ENCODE assay signal across 10 cellular contexts in the genomic region with DNA sequence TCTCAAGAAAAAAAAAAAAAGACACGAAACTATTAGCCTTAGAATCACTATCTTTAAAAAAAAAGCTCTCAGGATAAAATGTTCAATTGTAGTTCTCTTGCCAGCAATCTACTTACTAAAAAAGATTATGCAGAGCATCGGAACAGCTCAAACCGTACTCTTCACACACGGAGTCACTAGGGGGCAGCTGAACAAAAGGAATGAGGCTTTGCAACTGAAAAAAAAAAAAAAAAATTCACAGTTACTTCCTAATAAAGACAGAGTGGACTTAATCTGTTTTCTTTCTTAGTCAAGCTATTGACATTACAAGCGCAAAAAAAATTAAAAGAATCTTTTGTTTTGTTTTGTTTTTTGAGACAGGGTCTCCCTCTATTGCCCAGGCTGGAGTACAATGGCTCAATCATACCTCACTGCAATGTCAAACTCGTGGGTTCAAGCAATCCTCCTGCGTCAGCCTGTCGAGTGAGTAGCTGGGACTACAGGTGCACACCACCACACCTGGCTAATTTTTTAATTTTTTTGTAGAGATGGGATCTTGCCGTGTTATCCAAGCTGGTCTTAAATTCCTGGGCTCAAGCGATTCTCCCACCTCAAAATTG. TPM values are rescaled to one million over a fixed set of nuclear protein-coding genes. Genes with fewer than 3 reads are reported as not detected.
DNase-seq lines count a peak whose midpoint lies in the region; ATAC-seq and TF ChIP-seq lines count a peak whose summit lies in the region.
"Had no signal": no experiment of that assay in that cellular context is flagged by ENCODE, and none has a peak within 500 bp of the region (broad histone marks: within the 10 kb centered on the region; RNA-seq: fewer than 3 reads in every experiment).

No MANE protein-coding gene starts in this region.

- in situ Hi-C loops in brain microvascular endothelial cell (cut with HindIII; ENCODE audit: low pct_ligation_motif_present, low sequenced_read_pairs): no loop called here

- H3K27ac ChIP-seq in brain microvascular endothelial cell: no peak overlapping the region
- H3K27ac ChIP-seq: BLaER1 had no signal

- peak; percentile 75 for TF ChIP-seq CTCF in brain microvascular endothelial cell (IDR thresholded peaks at IDR 0.05; ENCODE audit: low read depth, low read length, missing control alignments)

- H3K4me3 ChIP-seq in brain microvascular endothelial cell (ENCODE audit: low read depth, low read length): no peak overlapping the region
- H3K4me3 ChIP-seq: BLaER1 had no signal

- H3K27me3 ChIP-seq in brain microvascular endothelial cell (replicated peaks): no peaks in the 10 kb centered on the region
- H3K27me3 ChIP-seq: BLaER1 had no signal

- peaks cover 17% of the 10 kb centered on the region for H3K36me3 ChIP-seq in brain microvascular endothelial cell (replicated peaks)

- ATAC-seq in HG02610 (IDR thresholded peaks at IDR 0.05; ENCODE audit: unreplicated experiment): no peak

- DNase-seq in NCI-H1417 (lab: John Stamatoyannopoulos, UW): peak; percentile 17 to 81 (median 49)
- DNase-seq in NCI-H1417 treated with DMSO at 0.1 percent for 48 hours (lab: John Stamatoyannopoulos, UW): no peak
- DNase-seq in M059J (ENCODE audit: low read depth): peak; percentile 68
- DNase-seq in SHP77 treated with DMSO at 0.1 percent for 48 hours (lab: John Stamatoyannopoulos, UW): peak; percentile 61
- DNase-seq in brain microvascular endothelial cell: peak; percentile 43
- peak; percentile 48 for DNase-seq in iPS-NIHi11 (ENCODE audit: low spot score)
- peak; percentile 43 for DNase-seq in stimulated activated CD4-positive, alpha-beta T cell treated with anti-CD3 and anti-CD28 coated beads, Interleukin-4, amount 100 ng/mL, for 24 hours
- DNase-seq: activated naive CD8-positive, alpha-beta T cell treated with anti-CD3 and anti-CD28 coated beads, Interleukin-2, amount 10 ng/mL, durations not matched to agents 7 days and 5 days had no signal

RNA-seq across cellular contexts. Expression of a gene that starts 11.5 kb away (rescaled TPM):
- total RNA-seq in M059J (2014; rRNA removed; shearing (Covaris generic)): 11.0 and 14.9 TPM in 2 replicates

RNA-seq across cellular contexts. Expression of a gene that starts 11.8 kb away (rescaled TPM):
- total RNA-seq in M059J (2014; rRNA removed; shearing (Covaris generic)): 121 and 130 TPM in 2 replicates

RNA-seq across cellular contexts. Expression of a gene that starts 26.8 kb away (rescaled TPM):
- total RNA-seq in M059J (2014; rRNA removed; shearing (Covaris generic)): not detected in 2 replicates

RNA-seq across cellular contexts. Expression of a gene that starts 33.9 kb away (rescaled TPM):
- 1.2 TPM in 1 of 2 replicates, not detected in the other for total RNA-seq in M059J (2014; rRNA removed; shearing (Covaris generic))
- total RNA-seq: activated naive CD8-positive, alpha-beta T cell treated with anti-CD3 and anti-CD28 coated beads, Interleukin-2, amount 10 ng/mL, durations not matched to agents 7 days and 5 days had no signal
